20 cellular contexts compared by ENCODE assay signal in the genomic region with DNA sequence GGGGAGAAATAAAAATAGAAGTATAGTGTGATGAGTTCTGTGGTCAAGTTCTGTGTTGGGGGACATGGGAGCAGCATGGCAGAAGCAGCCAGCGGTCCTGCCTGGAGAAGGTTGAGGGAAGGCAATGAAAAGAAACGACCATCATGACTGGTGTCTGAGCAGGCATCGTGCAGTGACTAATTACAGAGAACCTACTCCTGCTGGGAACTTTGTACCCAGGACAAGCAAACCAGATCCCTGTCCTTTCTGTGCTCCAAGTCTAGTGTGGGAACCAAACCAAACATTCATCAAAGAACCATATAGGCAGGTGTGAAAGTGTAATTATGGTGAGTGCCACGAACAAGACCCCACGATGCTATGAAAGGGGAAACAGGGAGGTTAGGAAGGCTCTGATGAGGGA. TPM values are rescaled to one million over a fixed set of nuclear protein-coding genes. Genes with fewer than 3 reads are reported as not detected.
"Had no signal": no experiment of that assay in that cellular context is flagged by ENCODE, and none has a peak within 500 bp of the region (broad histone marks: within the 10 kb centered on the region; RNA-seq: fewer than 3 reads in every experiment).

No MANE protein-coding gene starts in this region.

- ATAC-seq: esophagus mucosa; gastrocnemius medialis; left lung; stimulated activated naive CD8-positive, alpha-beta T cell treated with anti-CD3 and anti-CD28 coated beads, Interleukin-15, amount 100 ng/mL, for 72 hours had no signal

- H3K9me3 ChIP-seq: ascending aorta, gastrocnemius medialis, left lung, suprapubic skin, vagina had no signal

- H3K27me3 Mint-ChIP-seq: stimulated activated naive CD8-positive, alpha-beta T cell treated with anti-CD3 and anti-CD28 coated beads, Interleukin-15, amount 100 ng/mL, for 72 hours had no signal

- DNase-seq: activated CD4-positive, alpha-beta T cell treated with anti-CD3 and anti-CD28 coated beads, Interleukin-2, amount 50 U/mL, for 4 hours; activated CD4-positive, CD25-positive, alpha-beta regulatory T cell treated with anti-CD3 and anti-CD28 coated beads, Interleukin-2, amount 50 U/mL, for 72 hours; activated effector memory CD4-positive, alpha-beta T cell treated with Interleukin-2 at 50 U/mL for 16 hours; cortex of kidney; gastrocnemius medialis; head of caudate nucleus; kidney; left lung; stimulated activated CD4-positive, alpha-beta T cell treated with anti-CD3 and anti-CD28 coated beads, Interleukin-2, amount 100 ng/mL, for 24 hours; stimulated activated naive CD8-positive, alpha-beta T cell treated with anti-CD3 and anti-CD28 coated beads, Interleukin-15, amount 100 ng/mL, for 72 hours; T-helper 1 cell; T1000; trophoblast cell had no signal

- H3K27ac Mint-ChIP-seq: neural progenitor cell, progenitor cell of endocrine pancreas had no signal

- H3K9me3 Mint-ChIP-seq: neural progenitor cell; stimulated activated naive CD8-positive, alpha-beta T cell treated with anti-CD3 and anti-CD28 coated beads, Interleukin-15, amount 100 ng/mL, for 72 hours had no signal

- H3K4me3 Mint-ChIP-seq: neural progenitor cell; stimulated activated naive CD8-positive, alpha-beta T cell treated with anti-CD3 and anti-CD28 coated beads, Interleukin-15, amount 100 ng/mL, for 72 hours had no signal

- H3K27me3 ChIP-seq: ascending aorta, gastrocnemius medialis, left lung, neural progenitor cell, suprapubic skin, vagina had no signal

- H3K36me3 Mint-ChIP-seq: neural progenitor cell had no signal

- H3K27ac ChIP-seq: ascending aorta, gastrocnemius medialis, neural progenitor cell, suprapubic skin, vagina had no signal

RNA-seq across cellular contexts. Expression of gene KIAA0040, which starts 25.8 kb away (rescaled TPM):
- total RNA-seq: myocyte had no signal
